22 cellular contexts compared by ENCODE assay signal in the genomic region with DNA sequence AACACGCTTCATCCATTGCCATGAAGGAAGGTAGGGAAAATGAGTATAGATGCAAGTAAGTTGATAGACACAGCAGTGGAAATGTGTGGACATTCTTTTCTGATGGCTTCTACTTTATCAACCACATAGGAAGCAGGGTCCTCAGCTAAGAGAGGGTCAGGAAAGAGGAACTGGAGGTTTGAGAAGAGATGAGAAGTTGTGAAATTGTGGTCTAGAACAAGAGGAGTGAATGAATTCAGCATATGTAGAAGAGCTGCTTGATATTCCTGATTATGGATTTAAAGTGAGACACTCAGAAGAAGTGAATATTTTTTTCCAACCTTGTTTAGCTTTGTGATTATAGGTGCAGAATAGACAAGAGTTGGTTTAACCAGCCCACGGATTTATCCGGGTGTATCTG.
"Had no signal": no experiment of that assay in that cellular context is flagged by ENCODE, and none has a peak within 500 bp of the region (broad histone marks: within the 10 kb centered on the region; RNA-seq: fewer than 3 reads in every experiment).

No MANE protein-coding gene starts in this region.

- H3K27ac Mint-ChIP-seq: nephron; stimulated activated naive CD8-positive, alpha-beta T cell treated with anti-CD3 and anti-CD28 coated beads, Interleukin-15, amount 100 ng/mL, for 72 hours had no signal

- H3K9me3 Mint-ChIP-seq: nephron had no signal

- H3K27me3 ChIP-seq: ascending aorta, colonic mucosa, foreskin keratinocyte, suprapubic skin, transverse colon had no signal

- H3K9me3 ChIP-seq: ascending aorta, colonic mucosa, suprapubic skin, transverse colon had no signal

- DNase-seq: activated CD4-positive, CD25-positive, alpha-beta regulatory T cell treated with anti-CD3 and anti-CD28 coated beads, Interleukin-2, amount 50 U/mL, for 72 hours; activated CD8-positive, alpha-beta memory T cell treated with anti-CD3 and anti-CD28 coated beads for 24 hours; activated CD8-positive, alpha-beta memory T cell treated with anti-CD3 and anti-CD28 coated beads, Interleukin-2, amount 50 U/mL, for 48 hours; activated effector memory CD4-positive, alpha-beta T cell treated with Interleukin-2 at 50 U/mL for 16 hours; activated naive CD4-positive, alpha-beta T cell treated with anti-CD3 and anti-CD28 coated beads, Interleukin-2, amount 50 U/mL, for 16 hours; activated T-cell treated with anti-CD3 and anti-CD28 coated beads, Interleukin-2, amount 50 U/mL, for 48 hours; colonic mucosa; foreskin keratinocyte; glutamatergic neuron; stimulated activated CD4-positive, alpha-beta T cell treated with anti-CD3 and anti-CD28 coated beads, Interleukin-4, amount 100 ng/mL, for 1 hour; stimulated activated naive CD8-positive, alpha-beta T cell treated with anti-CD3 and anti-CD28 coated beads, Interleukin-15, amount 100 ng/mL, for 72 hours; T-helper 9 cell; transverse colon had no signal

- H3K4me3 Mint-ChIP-seq: central memory CD8-positive, alpha-beta T cell; nephron; stimulated activated naive CD8-positive, alpha-beta T cell treated with anti-CD3 and anti-CD28 coated beads, Interleukin-15, amount 100 ng/mL, for 72 hours had no signal

- H3K36me3 ChIP-seq: ascending aorta, colonic mucosa, suprapubic skin, transverse colon had no signal

- H3K27me3 Mint-ChIP-seq: central memory CD8-positive, alpha-beta T cell; stimulated activated naive CD8-positive, alpha-beta T cell treated with anti-CD3 and anti-CD28 coated beads, Interleukin-15, amount 100 ng/mL, for 72 hours had no signal

- H3K4me1 Mint-ChIP-seq: central memory CD8-positive, alpha-beta T cell; stimulated activated naive CD8-positive, alpha-beta T cell treated with anti-CD3 and anti-CD28 coated beads, Interleukin-15, amount 100 ng/mL, for 72 hours had no signal

- H3K4me3 ChIP-seq: ascending aorta, colonic mucosa, lung, smooth muscle cell, suprapubic skin, transverse colon had no signal

- ATAC-seq: foreskin keratinocyte; left lobe of liver; sciatic nerve; stimulated activated naive CD8-positive, alpha-beta T cell treated with anti-CD3 and anti-CD28 coated beads, Interleukin-15, amount 100 ng/mL, for 72 hours had no signal

- H3K4me1 ChIP-seq: ascending aorta, colonic mucosa, foreskin keratinocyte, suprapubic skin, transverse colon had no signal

- H3K27ac ChIP-seq: ascending aorta, colonic mucosa, foreskin keratinocyte, suprapubic skin, transverse colon, VCaP had no signal
